Comparison of ENCODE assay signal across 13 cellular contexts in the genomic region with DNA sequence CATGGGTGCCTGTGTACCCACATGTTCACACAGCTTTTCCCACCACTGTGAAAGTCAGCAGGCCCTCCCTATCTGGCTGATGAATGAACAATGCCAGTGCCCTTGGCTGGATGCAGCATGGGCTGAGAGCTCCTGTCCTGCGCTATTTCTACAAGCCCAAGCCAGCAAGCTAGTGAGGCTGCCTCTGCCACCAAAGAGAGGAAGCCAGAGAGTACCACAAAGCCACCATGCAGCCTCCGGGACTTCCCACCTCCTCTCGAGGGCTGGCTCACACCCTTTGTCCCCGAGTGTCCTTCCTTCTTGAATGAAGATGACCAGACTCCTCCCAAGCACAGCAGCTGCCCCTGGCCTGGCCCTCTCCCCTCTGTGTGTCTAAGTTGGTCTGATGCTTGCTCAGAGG.
"Had no signal": no experiment of that assay in that cellular context is flagged by ENCODE, and none has a peak within 500 bp of the region (broad histone marks: within the 10 kb centered on the region; RNA-seq: fewer than 3 reads in every experiment).

No MANE protein-coding gene starts in this region.

- H3K4me1 Mint-ChIP-seq: naive thymus-derived CD8-positive, alpha-beta T cell had no signal

- H3K9me3 Mint-ChIP-seq: activated CD4-positive, alpha-beta memory T cell treated with anti-CD3 and anti-CD28 coated beads for 36 hours; activated T-helper 1 cell treated with anti-CD3 and anti-CD28 coated beads, Interleukin-12 subunit alpha, Interleukin-12 subunit beta, Interleukin-2, Interleukin-4 antibody, amounts not matched to agents 30 ng/mL and 10 ng/mL and 1 ng/mL, durations not matched to agents 14 hours and 24 hours and 36 hours had no signal

- H3K27me3 Mint-ChIP-seq: naive thymus-derived CD8-positive, alpha-beta T cell had no signal

- ATAC-seq: foreskin keratinocyte; naive thymus-derived CD8-positive, alpha-beta T cell; sciatic nerve; stimulated activated naive CD8-positive, alpha-beta T cell treated with anti-CD3 and anti-CD28 coated beads, Interleukin-15, Interleukin-2, amounts not matched to agents 100 U/mL and 50 U/mL, for 24 hours had no signal

- H3K4me3 Mint-ChIP-seq: activated CD4-positive, alpha-beta memory T cell treated with anti-CD3 and anti-CD28 coated beads for 36 hours; activated T-helper 1 cell treated with anti-CD3 and anti-CD28 coated beads, Interleukin-12 subunit alpha, Interleukin-12 subunit beta, Interleukin-2, Interleukin-4 antibody, amounts not matched to agents 30 ng/mL and 10 ng/mL and 1 ng/mL, durations not matched to agents 14 hours and 24 hours and 36 hours; naive thymus-derived CD8-positive, alpha-beta T cell had no signal

- H3K36me3 Mint-ChIP-seq: activated CD4-positive, alpha-beta memory T cell treated with anti-CD3 and anti-CD28 coated beads for 36 hours; naive thymus-derived CD8-positive, alpha-beta T cell had no signal

- H3K4me3 ChIP-seq: left ventricle myocardium inferior, testis had no signal

- H3K27ac ChIP-seq: foreskin keratinocyte, left ventricle myocardium inferior, testis had no signal

- H3K27me3 ChIP-seq: foreskin keratinocyte, testis had no signal

- DNase-seq: activated CD4-positive, alpha-beta memory T cell treated with anti-CD3 and anti-CD28 coated beads for 36 hours; activated CD4-positive, alpha-beta T cell treated with anti-CD3 and anti-CD28 coated beads for 1 hour; activated naive CD4-positive, alpha-beta T cell; foreskin keratinocyte; islet precursor cell; left ventricle myocardium inferior; mesendoderm; naive thymus-derived CD8-positive, alpha-beta T cell; stimulated activated CD4-positive, alpha-beta T cell treated with anti-CD3 and anti-CD28 coated beads, Interleukin-12 subunit alpha, Interleukin-12 subunit beta, amount 100 ng/mL, for 4 hours; stimulated activated naive CD8-positive, alpha-beta T cell treated with anti-CD3 and anti-CD28 coated beads, Interleukin-15, Interleukin-2, amounts not matched to agents 100 U/mL and 50 U/mL, for 24 hours; testis had no signal

- H3K27ac Mint-ChIP-seq: activated CD4-positive, alpha-beta memory T cell treated with anti-CD3 and anti-CD28 coated beads for 36 hours; activated T-helper 1 cell treated with anti-CD3 and anti-CD28 coated beads, Interleukin-12 subunit alpha, Interleukin-12 subunit beta, Interleukin-2, Interleukin-4 antibody, amounts not matched to agents 30 ng/mL and 10 ng/mL and 1 ng/mL, durations not matched to agents 14 hours and 24 hours and 36 hours; naive thymus-derived CD8-positive, alpha-beta T cell had no signal

- H3K9me3 ChIP-seq: left ventricle myocardium inferior, testis had no signal
